10 cellular contexts compared by ENCODE assay signal in the genomic region with DNA sequence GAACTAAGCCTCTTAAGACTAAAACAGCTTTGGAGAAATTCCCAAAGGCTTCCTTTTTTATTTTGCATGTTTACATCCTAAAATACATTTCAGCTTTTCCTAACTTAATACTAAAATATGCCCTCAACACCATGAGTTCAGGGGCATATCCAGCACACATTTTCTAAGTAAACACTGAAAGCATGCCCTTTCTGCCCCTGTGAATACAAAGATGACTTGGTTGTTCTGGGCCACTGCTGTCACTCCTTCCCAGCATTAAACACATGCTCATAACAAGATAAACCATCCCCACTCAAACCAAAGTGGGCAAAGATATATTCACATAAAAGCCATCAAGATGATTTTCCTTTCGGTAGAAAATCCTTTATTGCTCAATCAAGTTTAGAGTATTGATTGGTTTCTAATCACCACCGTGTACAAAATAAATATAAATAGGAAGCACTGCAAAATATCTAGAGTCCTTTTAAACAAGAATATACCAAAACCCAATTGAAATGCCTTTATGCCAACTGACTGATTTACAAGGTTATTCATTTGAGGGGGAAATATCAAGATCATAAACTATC. TPM values are rescaled to one million over a fixed set of nuclear protein-coding genes. Genes with fewer than 3 reads are reported as not detected.
DNase-seq lines count a peak whose midpoint lies in the region; ATAC-seq and TF ChIP-seq lines count a peak whose summit lies in the region.
"Had no signal": no experiment of that assay in that cellular context is flagged by ENCODE, and none has a peak within 500 bp of the region (broad histone marks: within the 10 kb centered on the region; RNA-seq: fewer than 3 reads in every experiment).

No MANE protein-coding gene starts in this region.

- no peak overlapping the region for H4K91ac ChIP-seq in mesenchymal stem cell (ENCODE audit: low read length)

- H3K4me1 ChIP-seq in CD4-positive, alpha-beta memory T cell (ENCODE audit: insufficient read depth, low read length), result peaks cover 24% of the 10 kb centered on the region
- H3K4me1 ChIP-seq in mesenchymal stem cell (ENCODE audit: control insufficient read depth, insufficient read depth, low read depth, low read length) (no peaks in the 10 kb centered on the region), gastrocnemius medialis (peaks cover 18 to 20% of the 10 kb centered on the region in 2 donors)

- H2BK5ac ChIP-seq in mesenchymal stem cell (ENCODE audit: low read depth, low read length, poor library complexity, severe bottlenecking), result no peak overlapping the region

- no peak overlapping the region for H2BK12ac ChIP-seq in mesenchymal stem cell (ENCODE audit: low read length in 2 of 2)

- TF ChIP-seq CTCF in HFF-Myc (IDR thresholded peaks at IDR 0.05; ENCODE audit: low read depth, low read length, missing control alignments) (no peak), gastrocnemius medialis (IDR thresholded peaks at IDR 0.05 in 4 of 5, conservative IDR thresholded peaks at IDR 0.05 in 1 of 5) (no peak)

- no peak for DNase-seq in CD4-positive, alpha-beta memory T cell
- no peak for DNase-seq in HFF-Myc (ENCODE audit: extremely low read depth, low read depth)
- DNase-seq in activated T-helper 2 cell treated with anti-CD3 and anti-CD28 coated beads, Interferon-gamma antibody, Interleukin-2, Interleukin-4, amounts not matched to agents 10 μg/mL and 5 μg/mL and 100 μg/mL, durations not matched to agents 14 hours and 24 hours and 36 hours (ENCODE audit: low spot score), result no peak
- peak; percentile 7 for DNase-seq in mesenchymal stem cell
- no peak for DNase-seq in gastrocnemius medialis
- no peak for DNase-seq in activated gamma-delta T cell treated with Interleukin-2 at 50 U/mL for 16 hours
- DNase-seq in NCI-H345 treated with DMSO at 0.1 percent for 48 hours (lab: John Stamatoyannopoulos, UW; ENCODE audit: unreplicated experiment), result no peak
- DNase-seq in midbrain (lab: John Stamatoyannopoulos, UW), result no peak
- DNase-seq: aorta, NCI-H510A had no signal

- peaks cover 0 to 13% of the 10 kb centered on the region in 2 donors for H3K36me3 Mint-ChIP-seq in CD4-positive, alpha-beta memory T cell
- H3K36me3 Mint-ChIP-seq in activated T-helper 2 cell treated with anti-CD3 and anti-CD28 coated beads, Interferon-gamma antibody, Interleukin-2, Interleukin-4, amounts not matched to agents 10 μg/mL and 5 μg/mL and 100 μg/mL, durations not matched to agents 14 hours and 24 hours and 36 hours (ENCODE audit: low read depth), result peaks cover 44% of the 10 kb centered on the region

- H3K27ac ChIP-seq in CD4-positive, alpha-beta memory T cell (ENCODE audit: low read depth, low read length), result no peak overlapping the region
- no peak overlapping the region for H3K27ac ChIP-seq in mesenchymal stem cell (ENCODE audit: low read length, poor library complexity, severe bottlenecking)
- peak overlapping the region in 1 of 4 donors; percentile 11 for H3K27ac ChIP-seq in gastrocnemius medialis

- no CpG with 5 or more reads among the region's 2 CpGs for WGBS in mesenchymal stem cell

- POLR2A ChIA-PET in CD4-positive, alpha-beta memory T cell (lab: Charles Lee; ENCODE audit: partially characterized antibody), result interaction anchor here (3.4 to 4.2 kb wide), 2 partner anchors 11 to 352 kb away, joined by 28 to 70 read pairs; a partner anchor contains a TSS

- H3K27me3 Mint-ChIP-seq in CD4-positive, alpha-beta memory T cell, result no peaks in the 10 kb centered on the region
- no peaks in the 10 kb centered on the region for H3K27me3 Mint-ChIP-seq in activated T-helper 2 cell treated with anti-CD3 and anti-CD28 coated beads, Interferon-gamma antibody, Interleukin-2, Interleukin-4, amounts not matched to agents 10 μg/mL and 5 μg/mL and 100 μg/mL, durations not matched to agents 14 hours and 24 hours and 36 hours (ENCODE audit: low read depth)

- H3K27ac Mint-ChIP-seq in CD4-positive, alpha-beta memory T cell, result peak overlapping the region in 4 of 7 donors; percentile 5 to 79 (median 52)
- no peak overlapping the region for H3K27ac Mint-ChIP-seq in activated T-helper 2 cell treated with anti-CD3 and anti-CD28 coated beads, Interferon-gamma antibody, Interleukin-2, Interleukin-4, amounts not matched to agents 10 μg/mL and 5 μg/mL and 100 μg/mL, durations not matched to agents 14 hours and 24 hours and 36 hours

- no peaks in the 10 kb centered on the region for H3K36me3 ChIP-seq in CD4-positive, alpha-beta memory T cell (ENCODE audit: insufficient read depth, low read length)
- H3K36me3 ChIP-seq in mesenchymal stem cell (ENCODE audit: control insufficient read depth in 1 of 2, insufficient read depth in 2 of 2, low read depth in 1 of 2, low read length in 2 of 2) (peaks cover 0 to 14% of the 10 kb centered on the region in 2 experiments), gastrocnemius medialis (peaks cover 0 to 12% of the 10 kb centered on the region in 2 donors)

- H3K4me3 Mint-ChIP-seq in CD4-positive, alpha-beta memory T cell, result no peak overlapping the region
- peak overlapping the region; percentile 23 for H3K4me3 Mint-ChIP-seq in activated T-helper 2 cell treated with anti-CD3 and anti-CD28 coated beads, Interferon-gamma antibody, Interleukin-2, Interleukin-4, amounts not matched to agents 10 μg/mL and 5 μg/mL and 100 μg/mL, durations not matched to agents 14 hours and 24 hours and 36 hours (ENCODE audit: low read depth)

- no peaks in the 10 kb centered on the region for H3K9me3 ChIP-seq in CD4-positive, alpha-beta memory T cell (ENCODE audit: control insufficient read depth in 1 of 2, low read length in 2 of 2)
- H3K9me3 ChIP-seq in mesenchymal stem cell (ENCODE audit: control insufficient read depth, low read length), result no peaks in the 10 kb centered on the region
- no peaks in the 10 kb centered on the region for H3K9me3 ChIP-seq in gastrocnemius medialis

- in situ Hi-C loops in gastrocnemius medialis (cut with MboI; ENCODE audit: low sequenced_read_pairs in 4 of 4), result loop anchor here (10.0 to 25.0 kb wide), 4 partner anchors 131 to 656 kb away; a partner anchor contains a TSS

- CTCF ChIA-PET in CD4-positive, alpha-beta memory T cell (lab: Charles Lee; ENCODE audit: partially characterized antibody), result interaction anchor here (0.6 to 10.7 kb wide), 5 partner anchors 19 to 452 kb away, joined by 3 to 354 read pairs (median 6); a partner anchor contains a TSS

- no peak overlapping the region for H2BK120ac ChIP-seq in mesenchymal stem cell (ENCODE audit: low read depth, low read length)

- no peak overlapping the region for H3K4me3 ChIP-seq in CD4-positive, alpha-beta memory T cell (ENCODE audit: low read length in 2 of 2)
- H3K4me3 ChIP-seq in HFF-Myc (replicated peaks; ENCODE audit: low read depth, low read length) (peak overlapping the region; percentile 98), mesenchymal stem cell (ENCODE audit: insufficient read depth in 1 of 2, low read depth in 1 of 2, low read length in 2 of 2) (no peak overlapping the region), gastrocnemius medialis (no peak overlapping the region)

- H3K14ac ChIP-seq in mesenchymal stem cell (ENCODE audit: low read length in 2 of 2), result no peak overlapping the region

- intact Hi-C loops in CD4-positive, alpha-beta memory T cell (cut with micrococcal nuclease), result no loop called here
- intact Hi-C loops in activated T-helper 2 cell treated with anti-CD3 and anti-CD28 coated beads, Interferon-gamma antibody, Interleukin-2, Interleukin-4, amounts not matched to agents 10 μg/mL and 5 μg/mL and 100 μg/mL, durations not matched to agents 14 hours and 24 hours and 36 hours (cut with micrococcal nuclease), result no loop called here
- intact Hi-C loops in gastrocnemius medialis (cut with DNase I; ENCODE audit: low total_unique reads), result loop anchor here (5.0 to 10.0 kb wide), 2 partner anchors 654 to 936 kb away; a partner anchor contains a TSS

- no peak overlapping the region for H2BK15ac ChIP-seq in mesenchymal stem cell (ENCODE audit: low read depth, poor library complexity, severe bottlenecking)

- TF ChIP-seq POLR2A in gastrocnemius medialis (IDR thresholded peaks at IDR 0.05), result no peak

- H3K9me3 Mint-ChIP-seq in CD4-positive, alpha-beta memory T cell, result no peaks in the 10 kb centered on the region
- no peaks in the 10 kb centered on the region for H3K9me3 Mint-ChIP-seq in activated T-helper 2 cell treated with anti-CD3 and anti-CD28 coated beads, Interferon-gamma antibody, Interleukin-2, Interleukin-4, amounts not matched to agents 10 μg/mL and 5 μg/mL and 100 μg/mL, durations not matched to agents 14 hours and 24 hours and 36 hours

- H3K9ac ChIP-seq in mesenchymal stem cell (ENCODE audit: low read length), result no peak overlapping the region

- H2AFZ ChIP-seq in mesenchymal stem cell (ENCODE audit: low read depth, low read length), result no peak overlapping the region

- no peak overlapping the region for H3K23ac ChIP-seq in mesenchymal stem cell (ENCODE audit: low read length in 2 of 2)

- H3K4me2 ChIP-seq in mesenchymal stem cell (ENCODE audit: low read length, poor library complexity, severe bottlenecking), result no peak overlapping the region

- H3K4me1 Mint-ChIP-seq in CD4-positive, alpha-beta memory T cell, result peaks cover 26 to 49% (median 33%) of the 10 kb centered on the region in 4 donors
- peaks cover 51% of the 10 kb centered on the region for H3K4me1 Mint-ChIP-seq in activated T-helper 2 cell treated with anti-CD3 and anti-CD28 coated beads, Interferon-gamma antibody, Interleukin-2, Interleukin-4, amounts not matched to agents 10 μg/mL and 5 μg/mL and 100 μg/mL, durations not matched to agents 14 hours and 24 hours and 36 hours (ENCODE audit: low read depth)

- no peak for ATAC-seq in gastrocnemius medialis

- H3K27me3 ChIP-seq in CD4-positive, alpha-beta memory T cell (ENCODE audit: insufficient read depth, low read length), result no peaks in the 10 kb centered on the region
- no peaks in the 10 kb centered on the region for H3K27me3 ChIP-seq in mesenchymal stem cell (ENCODE audit: control insufficient read depth in 1 of 2, insufficient read depth in 1 of 2, low read length in 2 of 2)
- no peaks in the 10 kb centered on the region for H3K27me3 ChIP-seq in gastrocnemius medialis

- no peak overlapping the region for H3K4ac ChIP-seq in mesenchymal stem cell (ENCODE audit: low read depth in 1 of 2, low read length in 2 of 2)

- H3K18ac ChIP-seq in mesenchymal stem cell (ENCODE audit: low read depth in 1 of 2, low read length in 2 of 2), result no peak overlapping the region

- peaks cover 3% of the 10 kb centered on the region for H3K79me1 ChIP-seq in mesenchymal stem cell (replicated peaks; ENCODE audit: low read length, poor library complexity, severe bottlenecking)

- H2AK5ac ChIP-seq in mesenchymal stem cell (ENCODE audit: low read length, severe bottlenecking), result no peak overlapping the region

- no peak overlapping the region for H4K8ac ChIP-seq in mesenchymal stem cell (ENCODE audit: low read length)

RNA-seq across cellular contexts. Expression of a gene that starts 1.9 kb away (rescaled TPM):
- 10 to 100 TPM; 21.2 to 24.3 TPM for total RNA-seq in CD4-positive, alpha-beta memory T cell
- polyA plus RNA-seq in CD4-positive, alpha-beta memory T cell, result 10 to 100 TPM; 10.6 to 11.5 TPM
- total RNA-seq in activated T-helper 2 cell treated with anti-CD3 and anti-CD28 coated beads, Interferon-gamma antibody, Interleukin-2, Interleukin-4, amounts not matched to agents 10 μg/mL and 5 μg/mL and 100 μg/mL, durations not matched to agents 14 hours and 24 hours and 36 hours, result 44.0 and 46.8 TPM in 2 replicates
- 46.1 TPM for polyA plus RNA-seq in mesenchymal stem cell (2013, experiment 1 of 2)
- polyA plus RNA-seq in mesenchymal stem cell (2013, experiment 2 of 2), result 49.5 TPM
- total RNA-seq in gastrocnemius medialis, result 10 to 100 TPM; 15.7 to 42.9 (median 30.2) TPM

RNA-seq across cellular contexts. Expression of a gene that starts 12.3 kb away (rescaled TPM):
- total RNA-seq in CD4-positive, alpha-beta memory T cell, result 10 to 100 TPM; 20.3 to 25.0 TPM
- polyA plus RNA-seq in CD4-positive, alpha-beta memory T cell, result 10 to 100 TPM; 13.1 to 13.6 TPM
- total RNA-seq in activated T-helper 2 cell treated with anti-CD3 and anti-CD28 coated beads, Interferon-gamma antibody, Interleukin-2, Interleukin-4, amounts not matched to agents 10 μg/mL and 5 μg/mL and 100 μg/mL, durations not matched to agents 14 hours and 24 hours and 36 hours, result 31.2 and 31.5 TPM in 2 replicates
- 12.1 TPM for polyA plus RNA-seq in mesenchymal stem cell (2013, experiment 1 of 2)
- 12.4 TPM for polyA plus RNA-seq in mesenchymal stem cell (2013, experiment 2 of 2)
- 10 to 100 TPM in 1 of 4 donors, 1 to 10 TPM in 3; 5.1 to 15.0 (median 7.0) TPM for total RNA-seq in gastrocnemius medialis

RNA-seq across cellular contexts. Expression of a gene that starts 25.4 kb away (rescaled TPM):
- 10 to 100 TPM; 26.0 to 26.1 TPM for total RNA-seq in CD4-positive, alpha-beta memory T cell
- 10 to 100 TPM; 23.8 to 26.1 TPM for polyA plus RNA-seq in CD4-positive, alpha-beta memory T cell
- total RNA-seq in activated T-helper 2 cell treated with anti-CD3 and anti-CD28 coated beads, Interferon-gamma antibody, Interleukin-2, Interleukin-4, amounts not matched to agents 10 μg/mL and 5 μg/mL and 100 μg/mL, durations not matched to agents 14 hours and 24 hours and 36 hours, result 30.4 and 31.2 TPM in 2 replicates
- 8.6 TPM for polyA plus RNA-seq in mesenchymal stem cell (2013, experiment 1 of 2)
- 8.6 TPM for polyA plus RNA-seq in mesenchymal stem cell (2013, experiment 2 of 2)
- 1 to 10 TPM; 3.7 to 6.3 (median 4.8) TPM for total RNA-seq in gastrocnemius medialis
